8 cellular contexts compared by ENCODE assay signal in genomic region chr20:53643031-53643832, GRCh38. TPM values are rescaled to one million over a fixed set of nuclear protein-coding genes. Genes with fewer than 3 reads are reported as not detected.
A peak's percentile ranks its signal among the peaks of the same experiment; 100 is the strongest.
DNase-seq lines count a peak whose midpoint lies in the region; ATAC-seq and TF ChIP-seq lines count a peak whose summit lies in the region.

No MANE protein-coding gene starts in this region.

- no peaks in the 10 kb centered on the region for H3K27me3 Mint-ChIP-seq in activated CD8-positive, alpha-beta memory T cell treated with anti-CD3 and anti-CD28 coated beads, Interleukin-2, amount 10 ng/mL, durations not matched to agents 7 days and 5 days

- H3K9me3 ChIP-seq in esophagus squamous epithelium (no peaks in the 10 kb centered on the region), osteoblast (ENCODE audit: low read depth, low read length) (no peaks in the 10 kb centered on the region)

- H3K27ac Mint-ChIP-seq in activated CD8-positive, alpha-beta memory T cell treated with anti-CD3 and anti-CD28 coated beads, Interleukin-2, amount 10 ng/mL, durations not matched to agents 7 days and 5 days, result peak overlapping the region; percentile 98

- no peaks in the 10 kb centered on the region for H3K9me3 Mint-ChIP-seq in activated CD8-positive, alpha-beta memory T cell treated with anti-CD3 and anti-CD28 coated beads, Interleukin-2, amount 10 ng/mL, durations not matched to agents 7 days and 5 days (ENCODE audit: low read depth)

- H3K4me2 ChIP-seq in osteoblast (ENCODE audit: insufficient read depth, low read length), result peak overlapping the region; percentile 81

- H3K4me1 ChIP-seq in esophagus squamous epithelium, result peaks cover 12 to 25% (median 14%) of the 10 kb centered on the region in 3 donors
- H3K4me1 ChIP-seq in osteoblast (ENCODE audit: insufficient read depth, low read length), result peaks cover 18% of the 10 kb centered on the region

- H3K36me3 Mint-ChIP-seq in activated CD8-positive, alpha-beta memory T cell treated with anti-CD3 and anti-CD28 coated beads, Interleukin-2, amount 10 ng/mL, durations not matched to agents 7 days and 5 days, result peaks cover 1% of the 10 kb centered on the region

- H3K4me3 ChIP-seq in GM12865 (ENCODE audit: low read depth, low read length), result peak overlapping the region; percentile 34
- H3K4me3 ChIP-seq in esophagus squamous epithelium, result peak overlapping the region in 1 of 4 donors; percentile 34
- peak overlapping the region; percentile 47 for H3K4me3 ChIP-seq in osteoblast (ENCODE audit: insufficient read depth, low read length)

- peak overlapping the region; percentile 72 to 89 (median 86) for H3K27ac ChIP-seq in esophagus squamous epithelium
- H3K27ac ChIP-seq in osteoblast (ENCODE audit: low read depth, low read length), result peak overlapping the region; percentile 92

- intact Hi-C loops in esophagus squamous epithelium (cut with DNase I), result loop anchor here (10.0 kb wide), 1 partner anchor 292 kb away; no protein-coding TSS in a partner anchor

- H3K36me3 ChIP-seq in esophagus squamous epithelium (no peaks in the 10 kb centered on the region), osteoblast (ENCODE audit: insufficient read depth, low read length) (no peaks in the 10 kb centered on the region)

- 8 to 17% methylated on average over 12 of the region's 12 CpGs for WGBS in esophagus squamous epithelium, 2 donors

- H3K4me3 Mint-ChIP-seq in activated CD8-positive, alpha-beta memory T cell treated with anti-CD3 and anti-CD28 coated beads, Interleukin-2, amount 10 ng/mL, durations not matched to agents 7 days and 5 days, result peak overlapping the region; percentile 66

- ATAC-seq in HG02610 (IDR thresholded peaks at IDR 0.05; ENCODE audit: unreplicated experiment), result peak; percentile 95
- ATAC-seq in activated CD8-positive, alpha-beta memory T cell treated with anti-CD3 and anti-CD28 coated beads, Interleukin-2, amount 10 ng/mL, durations not matched to agents 7 days and 5 days, result peak; percentile 98

- DNase-seq in GM12865 (ENCODE audit: low read depth) (peak; percentile 93), NCI-H226 (peak; percentile 79), esophagus squamous epithelium (lab: John Stamatoyannopoulos, UW) (no peak), osteoblast (ENCODE audit: insufficient read length, low spot score, missing footprints) (peak; percentile 81), ureter (ENCODE audit: low spot score) (peak; percentile 60), NCI-H128 (lab: John Stamatoyannopoulos, UW; ENCODE audit: unreplicated experiment) (no peak)
- DNase-seq in activated CD8-positive, alpha-beta memory T cell treated with anti-CD3 and anti-CD28 coated beads, Interleukin-2, amount 10 ng/mL, durations not matched to agents 7 days and 5 days, result peak; percentile 85

- TF ChIP-seq CTCF in GM12865 (IDR thresholded peaks at IDR 0.05; ENCODE audit: insufficient read depth, low read depth, low read length, missing control alignments) (no peak), esophagus squamous epithelium (IDR thresholded peaks at IDR 0.05) (no peak), osteoblast (IDR thresholded peaks at IDR 0.05; ENCODE audit: extremely low read depth, low read depth, low read length) (no peak)

- H4K20me1 ChIP-seq in osteoblast (ENCODE audit: insufficient read depth, low read length), result no peaks in the 10 kb centered on the region

- CTCF ChIA-PET in activated CD8-positive, alpha-beta memory T cell treated with anti-CD3 and anti-CD28 coated beads, Interleukin-2, amount 10 ng/mL, durations not matched to agents 7 days and 5 days (lab: Charles Lee), result interaction anchor here (0.7 to 1.9 kb wide), 14 partner anchors 10 to 297 kb away, joined by 3 to 18 read pairs (median 4); no protein-coding TSS in a partner anchor

- peak in 2 of 4 donors; percentile 22 to 40 for TF ChIP-seq POLR2A in esophagus squamous epithelium (IDR thresholded peaks at IDR 0.05)

- H3K27me3 ChIP-seq in esophagus squamous epithelium (no peaks in the 10 kb centered on the region), osteoblast (ENCODE audit: insufficient read depth, low read length) (no peaks in the 10 kb centered on the region)

- H3K4me1 Mint-ChIP-seq in activated CD8-positive, alpha-beta memory T cell treated with anti-CD3 and anti-CD28 coated beads, Interleukin-2, amount 10 ng/mL, durations not matched to agents 7 days and 5 days, result peaks cover 35% of the 10 kb centered on the region

- H2AFZ ChIP-seq in osteoblast (ENCODE audit: low read length), result peak overlapping the region; percentile 38

- H3K79me2 ChIP-seq in osteoblast (ENCODE audit: insufficient read depth, low read length), result no peaks in the 10 kb centered on the region

RNA-seq across cellular contexts. Expression of gene ZNF217, which starts 49.6 kb away (rescaled TPM):
- total RNA-seq in activated CD8-positive, alpha-beta memory T cell treated with anti-CD3 and anti-CD28 coated beads, Interleukin-2, amount 10 ng/mL, durations not matched to agents 7 days and 5 days, result 10 to 100 TPM; 80.2 to 81.9 TPM
- total RNA-seq in esophagus squamous epithelium (10 to 100 TPM; 20.7 to 27.5 (median 22.2) TPM), osteoblast (26.4 and 26.8 TPM in 2 replicates), ureter (80.7 TPM)

Comparison
In these comparisons a context has a peak if more than half of its experiments do, and no peak if none do; other contexts are left out.
1. DNase-seq: peak in GM12865 (single experiment), NCI-H226 (single experiment), activated CD8-positive, alpha-beta memory T cell treated with anti-CD3 and anti-CD28 coated beads, Interleukin-2, amount 10 ng/mL, durations not matched to agents 7 days and 5 days (single experiment), osteoblast (single experiment) and ureter (single experiment); none in esophagus squamous epithelium (single experiment) and NCI-H128 (single experiment).